In the genomic region with DNA sequence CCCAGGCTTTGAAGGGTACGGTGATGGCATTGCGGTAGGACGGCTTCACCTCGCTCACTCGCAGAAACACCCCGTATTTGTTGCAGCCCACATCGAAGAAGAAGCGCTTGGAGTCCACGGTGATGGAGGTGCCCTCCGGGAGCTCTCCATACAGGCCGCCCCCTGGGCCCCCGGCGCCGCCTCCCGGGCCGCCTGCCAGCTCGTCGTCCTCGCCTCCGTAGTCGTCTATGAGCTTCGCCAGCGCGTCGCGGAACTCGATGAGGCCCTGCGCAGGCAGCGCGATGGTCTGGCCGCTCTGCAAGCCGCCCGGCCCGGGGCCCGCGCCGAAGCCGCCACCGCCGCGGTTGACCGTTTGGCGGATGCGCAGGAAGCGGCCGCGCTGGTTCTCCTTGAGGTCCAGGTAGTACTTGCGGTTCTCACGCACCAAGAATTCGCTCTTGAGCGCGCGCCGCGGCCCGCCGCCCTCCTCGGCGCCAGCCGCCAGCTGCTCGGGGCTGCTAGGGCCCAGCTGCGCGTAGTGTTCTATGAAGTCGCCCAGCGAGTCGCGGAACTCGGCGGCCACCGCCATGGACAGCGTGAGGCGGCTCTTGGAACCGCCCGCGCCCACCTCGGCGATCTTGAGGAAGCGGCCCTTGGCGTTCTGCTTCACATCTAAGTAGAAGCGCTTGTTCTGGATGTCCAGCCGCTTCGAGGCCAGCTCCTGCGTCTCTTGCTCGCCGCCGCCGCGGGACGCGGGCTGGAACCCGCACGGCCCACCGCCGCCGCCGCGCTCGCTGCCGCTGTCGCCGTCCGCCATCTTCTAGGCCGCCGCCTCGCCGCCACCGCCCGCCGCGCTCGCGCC, we compare ENCODE assay signal across 1 cellular context.
TF ChIP-seq lines count a peak whose summit lies in the region.

No MANE protein-coding gene starts in this region.

TF ChIP-seq in K562, 482 proteins besides CTCF, POLR2A, EP300 and RAD21 (continued from another document and continues in another):
- TF ChIP-seq, protein P1, sequence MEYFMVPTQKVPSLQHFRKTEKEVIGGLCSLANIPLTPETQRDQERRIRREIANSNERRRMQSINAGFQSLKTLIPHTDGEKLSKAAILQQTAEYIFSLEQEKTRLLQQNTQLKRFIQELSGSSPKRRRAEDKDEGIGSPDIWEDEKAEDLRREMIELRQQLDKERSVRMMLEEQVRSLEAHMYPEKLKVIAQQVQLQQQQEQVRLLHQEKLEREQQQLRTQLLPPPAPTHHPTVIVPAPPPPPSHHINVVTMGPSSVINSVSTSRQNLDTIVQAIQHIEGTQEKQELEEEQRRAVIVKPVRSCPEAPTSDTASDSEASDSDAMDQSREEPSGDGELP (CRISPR knock-in tag; IDR thresholded peaks at IDR 0.05; ENCODE audit: borderline replicate concordance) = peak; percentile 31; the same call in 1 of the 2 replicates
- TF ChIP-seq RBBP5 (IDR thresholded peaks at IDR 0.05; ENCODE audit: borderline replicate concordance, insufficient read depth, low read length, poor library complexity, severe bottlenecking) = peak; percentile 62
- TF ChIP-seq NRF1 (conservative IDR thresholded peaks at IDR 0.05 in 1 of 2, IDR thresholded peaks at IDR 0.05 in 1 of 2) = peak; percentile 82 to 86
- peak; percentile 64; the same call in 1 of the 2 replicates for TF ChIP-seq ZBTB7A (IDR thresholded peaks at IDR 0.05; ENCODE audit: borderline replicate concordance, control insufficient read depth, low read depth, low read length)
- 0 out of 2 replicates have a peak, but pooled peaks have one; percentile 7 for TF ChIP-seq DPF2 (IDR thresholded peaks at IDR 0.05)
- TF ChIP-seq TAF15 (IDR thresholded peaks at IDR 0.05; ENCODE audit: low read depth, low read length) = no peak
- TF ChIP-seq YY1 (IDR thresholded peaks at IDR 0.05; ENCODE audit: borderline replicate concordance in 1 of 3, control insufficient read depth in 1 of 3, extremely low read depth in 1 of 3, insufficient read depth in 3 of 3, insufficient read length in 1 of 3, insufficient replicate concordance in 2 of 3, low read depth in 1 of 3, low read length in 2 of 3) = peak in 2 of 3 experiments; percentile 47 to 80
- no peak for TF ChIP-seq PTTG1 (tag; IDR thresholded peaks at IDR 0.05; ENCODE audit: low read depth)
- TF ChIP-seq SRSF3 (IDR thresholded peaks at IDR 0.05; ENCODE audit: insufficient read depth, low read length) = peak; percentile 68; the same call in 1 of the 2 replicates
- TF ChIP-seq RCOR1 (IDR thresholded peaks at IDR 0.05; ENCODE audit: borderline replicate concordance in 1 of 2, low read depth in 2 of 2, low read length in 2 of 2) = no peak
- TF ChIP-seq EWSR1 (IDR thresholded peaks at IDR 0.05; ENCODE audit: borderline replicate concordance, low read depth, partially characterized antibody) = no peak
- TF ChIP-seq, protein P2, sequence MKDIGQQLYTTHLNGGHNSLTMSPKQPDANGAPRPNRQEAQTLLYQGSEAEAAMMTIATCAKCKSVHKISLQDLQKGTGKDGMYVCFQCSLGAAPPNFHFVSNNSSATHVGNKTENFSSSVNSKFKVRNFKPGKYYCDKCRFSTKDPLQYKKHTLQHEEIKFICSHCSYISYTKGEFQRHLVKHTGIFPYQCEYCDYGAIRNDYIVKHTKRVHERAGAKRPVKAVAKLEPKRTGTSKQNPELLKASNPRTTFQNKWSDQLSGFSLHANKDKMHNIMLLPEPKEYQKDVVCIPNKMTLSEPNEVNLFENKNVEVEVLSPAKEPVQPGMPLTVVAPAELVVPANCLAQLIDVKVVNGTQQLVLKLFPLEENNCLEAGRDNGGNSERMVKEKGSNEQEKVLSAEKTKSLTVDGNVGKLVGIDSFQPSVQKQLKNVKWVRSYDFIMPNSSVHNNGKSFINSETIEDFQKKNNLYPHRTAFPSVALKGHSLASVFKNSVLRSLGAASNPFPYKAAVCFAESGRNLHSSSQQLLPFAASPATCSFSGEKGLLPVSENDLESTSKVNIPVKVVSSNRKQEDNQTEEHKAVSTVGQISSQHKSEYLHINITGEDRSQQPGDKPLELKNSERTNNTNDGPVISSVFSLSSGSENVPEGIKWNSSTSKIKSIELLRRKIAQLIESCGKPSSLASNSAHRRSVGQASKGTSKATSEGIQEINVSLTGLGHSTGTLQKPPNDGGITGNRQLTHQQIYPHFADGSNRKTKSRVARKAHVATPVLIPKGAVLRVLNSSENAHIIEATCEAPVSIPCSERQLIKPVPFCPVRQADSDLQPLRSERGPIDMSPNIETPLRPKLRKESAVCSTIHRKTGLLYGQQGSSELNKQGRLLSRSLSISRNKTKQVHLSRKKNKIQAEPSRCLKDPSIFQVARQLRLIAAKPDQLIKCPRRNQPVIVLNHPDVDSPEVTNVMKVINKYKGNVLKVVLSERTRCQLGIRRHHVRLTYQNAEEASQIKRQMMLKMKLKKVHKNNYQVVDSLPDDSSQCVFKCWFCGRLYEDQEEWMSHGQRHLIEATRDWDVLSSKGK (CRISPR knock-in tag; IDR thresholded peaks at IDR 0.05) = no peak
- no peak for TF ChIP-seq ZNF507 (tag; conservative IDR thresholded peaks at IDR 0.05)
- 0 out of 4 replicates have a peak, but pooled peaks of 1 of the 2 experiments have one; percentile 5 for TF ChIP-seq FOXA3 (CRISPR knock-in tag; conservative IDR thresholded peaks at IDR 0.05 in 1 of 2, IDR thresholded peaks at IDR 0.05 in 1 of 2)
- TF ChIP-seq ZEB2 (IDR thresholded peaks at IDR 0.05) = no peak
- TF ChIP-seq, protein P3, sequence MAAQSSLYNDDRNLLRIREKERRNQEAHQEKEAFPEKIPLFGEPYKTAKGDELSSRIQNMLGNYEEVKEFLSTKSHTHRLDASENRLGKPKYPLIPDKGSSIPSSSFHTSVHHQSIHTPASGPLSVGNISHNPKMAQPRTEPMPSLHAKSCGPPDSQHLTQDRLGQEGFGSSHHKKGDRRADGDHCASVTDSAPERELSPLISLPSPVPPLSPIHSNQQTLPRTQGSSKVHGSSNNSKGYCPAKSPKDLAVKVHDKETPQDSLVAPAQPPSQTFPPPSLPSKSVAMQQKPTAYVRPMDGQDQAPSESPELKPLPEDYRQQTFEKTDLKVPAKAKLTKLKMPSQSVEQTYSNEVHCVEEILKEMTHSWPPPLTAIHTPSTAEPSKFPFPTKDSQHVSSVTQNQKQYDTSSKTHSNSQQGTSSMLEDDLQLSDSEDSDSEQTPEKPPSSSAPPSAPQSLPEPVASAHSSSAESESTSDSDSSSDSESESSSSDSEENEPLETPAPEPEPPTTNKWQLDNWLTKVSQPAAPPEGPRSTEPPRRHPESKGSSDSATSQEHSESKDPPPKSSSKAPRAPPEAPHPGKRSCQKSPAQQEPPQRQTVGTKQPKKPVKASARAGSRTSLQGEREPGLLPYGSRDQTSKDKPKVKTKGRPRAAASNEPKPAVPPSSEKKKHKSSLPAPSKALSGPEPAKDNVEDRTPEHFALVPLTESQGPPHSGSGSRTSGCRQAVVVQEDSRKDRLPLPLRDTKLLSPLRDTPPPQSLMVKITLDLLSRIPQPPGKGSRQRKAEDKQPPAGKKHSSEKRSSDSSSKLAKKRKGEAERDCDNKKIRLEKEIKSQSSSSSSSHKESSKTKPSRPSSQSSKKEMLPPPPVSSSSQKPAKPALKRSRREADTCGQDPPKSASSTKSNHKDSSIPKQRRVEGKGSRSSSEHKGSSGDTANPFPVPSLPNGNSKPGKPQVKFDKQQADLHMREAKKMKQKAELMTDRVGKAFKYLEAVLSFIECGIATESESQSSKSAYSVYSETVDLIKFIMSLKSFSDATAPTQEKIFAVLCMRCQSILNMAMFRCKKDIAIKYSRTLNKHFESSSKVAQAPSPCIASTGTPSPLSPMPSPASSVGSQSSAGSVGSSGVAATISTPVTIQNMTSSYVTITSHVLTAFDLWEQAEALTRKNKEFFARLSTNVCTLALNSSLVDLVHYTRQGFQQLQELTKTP (IDR thresholded peaks at IDR 0.05; ENCODE audit: low read depth in 1 of 2, partially characterized antibody in 2 of 2) = no peak
- TF ChIP-seq, protein P4, sequence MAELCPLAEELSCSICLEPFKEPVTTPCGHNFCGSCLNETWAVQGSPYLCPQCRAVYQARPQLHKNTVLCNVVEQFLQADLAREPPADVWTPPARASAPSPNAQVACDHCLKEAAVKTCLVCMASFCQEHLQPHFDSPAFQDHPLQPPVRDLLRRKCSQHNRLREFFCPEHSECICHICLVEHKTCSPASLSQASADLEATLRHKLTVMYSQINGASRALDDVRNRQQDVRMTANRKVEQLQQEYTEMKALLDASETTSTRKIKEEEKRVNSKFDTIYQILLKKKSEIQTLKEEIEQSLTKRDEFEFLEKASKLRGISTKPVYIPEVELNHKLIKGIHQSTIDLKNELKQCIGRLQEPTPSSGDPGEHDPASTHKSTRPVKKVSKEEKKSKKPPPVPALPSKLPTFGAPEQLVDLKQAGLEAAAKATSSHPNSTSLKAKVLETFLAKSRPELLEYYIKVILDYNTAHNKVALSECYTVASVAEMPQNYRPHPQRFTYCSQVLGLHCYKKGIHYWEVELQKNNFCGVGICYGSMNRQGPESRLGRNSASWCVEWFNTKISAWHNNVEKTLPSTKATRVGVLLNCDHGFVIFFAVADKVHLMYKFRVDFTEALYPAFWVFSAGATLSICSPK (IDR thresholded peaks at IDR 0.05; ENCODE audit: borderline replicate concordance) = no peak
- TF ChIP-seq RBM34 (IDR thresholded peaks at IDR 0.05; ENCODE audit: borderline replicate concordance, insufficient read depth, low read length) = no peak
- no peak for TF ChIP-seq MCM2 (IDR thresholded peaks at IDR 0.05; ENCODE audit: low read depth)
- TF ChIP-seq NR3C1 (CRISPR knock-in tag; IDR thresholded peaks at IDR 0.05) = 0 out of 2 replicates have a peak, but pooled peaks have one; percentile 52
- TF ChIP-seq ZKSCAN3 (CRISPR knock-in tag; IDR thresholded peaks at IDR 0.05) = no peak
- no peak for TF ChIP-seq ADNP (tag; IDR thresholded peaks at IDR 0.05)
- TF ChIP-seq ZNF41 (CRISPR knock-in tag; conservative IDR thresholded peaks at IDR 0.05) = no peak
- TF ChIP-seq SAP30 (IDR thresholded peaks at IDR 0.05; ENCODE audit: borderline replicate concordance, insufficient read depth, low read depth, low read length, poor library complexity, severe bottlenecking) = peak; percentile 70
- TF ChIP-seq, protein P5, sequence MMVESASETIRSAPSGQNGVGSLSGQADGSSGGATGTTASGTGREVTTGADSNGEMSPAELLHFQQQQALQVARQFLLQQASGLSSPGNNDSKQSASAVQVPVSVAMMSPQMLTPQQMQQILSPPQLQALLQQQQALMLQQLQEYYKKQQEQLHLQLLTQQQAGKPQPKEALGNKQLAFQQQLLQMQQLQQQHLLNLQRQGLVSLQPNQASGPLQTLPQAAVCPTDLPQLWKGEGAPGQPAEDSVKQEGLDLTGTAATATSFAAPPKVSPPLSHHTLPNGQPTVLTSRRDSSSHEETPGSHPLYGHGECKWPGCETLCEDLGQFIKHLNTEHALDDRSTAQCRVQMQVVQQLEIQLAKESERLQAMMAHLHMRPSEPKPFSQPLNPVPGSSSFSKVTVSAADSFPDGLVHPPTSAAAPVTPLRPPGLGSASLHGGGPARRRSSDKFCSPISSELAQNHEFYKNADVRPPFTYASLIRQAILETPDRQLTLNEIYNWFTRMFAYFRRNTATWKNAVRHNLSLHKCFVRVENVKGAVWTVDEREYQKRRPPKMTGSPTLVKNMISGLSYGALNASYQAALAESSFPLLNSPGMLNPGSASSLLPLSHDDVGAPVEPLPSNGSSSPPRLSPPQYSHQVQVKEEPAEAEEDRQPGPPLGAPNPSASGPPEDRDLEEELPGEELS (CRISPR knock-in tag; IDR thresholded peaks at IDR 0.05; ENCODE audit: borderline replicate concordance) = 0 out of 2 replicates have a peak, but pooled peaks have one; percentile 27
- no peak for TF ChIP-seq ZNF785 (CRISPR knock-in tag; IDR thresholded peaks at IDR 0.05)
- TF ChIP-seq, protein P6, sequence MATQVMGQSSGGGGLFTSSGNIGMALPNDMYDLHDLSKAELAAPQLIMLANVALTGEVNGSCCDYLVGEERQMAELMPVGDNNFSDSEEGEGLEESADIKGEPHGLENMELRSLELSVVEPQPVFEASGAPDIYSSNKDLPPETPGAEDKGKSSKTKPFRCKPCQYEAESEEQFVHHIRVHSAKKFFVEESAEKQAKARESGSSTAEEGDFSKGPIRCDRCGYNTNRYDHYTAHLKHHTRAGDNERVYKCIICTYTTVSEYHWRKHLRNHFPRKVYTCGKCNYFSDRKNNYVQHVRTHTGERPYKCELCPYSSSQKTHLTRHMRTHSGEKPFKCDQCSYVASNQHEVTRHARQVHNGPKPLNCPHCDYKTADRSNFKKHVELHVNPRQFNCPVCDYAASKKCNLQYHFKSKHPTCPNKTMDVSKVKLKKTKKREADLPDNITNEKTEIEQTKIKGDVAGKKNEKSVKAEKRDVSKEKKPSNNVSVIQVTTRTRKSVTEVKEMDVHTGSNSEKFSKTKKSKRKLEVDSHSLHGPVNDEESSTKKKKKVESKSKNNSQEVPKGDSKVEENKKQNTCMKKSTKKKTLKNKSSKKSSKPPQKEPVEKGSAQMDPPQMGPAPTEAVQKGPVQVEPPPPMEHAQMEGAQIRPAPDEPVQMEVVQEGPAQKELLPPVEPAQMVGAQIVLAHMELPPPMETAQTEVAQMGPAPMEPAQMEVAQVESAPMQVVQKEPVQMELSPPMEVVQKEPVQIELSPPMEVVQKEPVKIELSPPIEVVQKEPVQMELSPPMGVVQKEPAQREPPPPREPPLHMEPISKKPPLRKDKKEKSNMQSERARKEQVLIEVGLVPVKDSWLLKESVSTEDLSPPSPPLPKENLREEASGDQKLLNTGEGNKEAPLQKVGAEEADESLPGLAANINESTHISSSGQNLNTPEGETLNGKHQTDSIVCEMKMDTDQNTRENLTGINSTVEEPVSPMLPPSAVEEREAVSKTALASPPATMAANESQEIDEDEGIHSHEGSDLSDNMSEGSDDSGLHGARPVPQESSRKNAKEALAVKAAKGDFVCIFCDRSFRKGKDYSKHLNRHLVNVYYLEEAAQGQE (CRISPR knock-in tag; IDR thresholded peaks at IDR 0.05; ENCODE audit: low read depth) = no peak
- TF ChIP-seq CREBBP (IDR thresholded peaks at IDR 0.05; ENCODE audit: low read depth, low read length) = no peak
- TF ChIP-seq, protein P7, sequence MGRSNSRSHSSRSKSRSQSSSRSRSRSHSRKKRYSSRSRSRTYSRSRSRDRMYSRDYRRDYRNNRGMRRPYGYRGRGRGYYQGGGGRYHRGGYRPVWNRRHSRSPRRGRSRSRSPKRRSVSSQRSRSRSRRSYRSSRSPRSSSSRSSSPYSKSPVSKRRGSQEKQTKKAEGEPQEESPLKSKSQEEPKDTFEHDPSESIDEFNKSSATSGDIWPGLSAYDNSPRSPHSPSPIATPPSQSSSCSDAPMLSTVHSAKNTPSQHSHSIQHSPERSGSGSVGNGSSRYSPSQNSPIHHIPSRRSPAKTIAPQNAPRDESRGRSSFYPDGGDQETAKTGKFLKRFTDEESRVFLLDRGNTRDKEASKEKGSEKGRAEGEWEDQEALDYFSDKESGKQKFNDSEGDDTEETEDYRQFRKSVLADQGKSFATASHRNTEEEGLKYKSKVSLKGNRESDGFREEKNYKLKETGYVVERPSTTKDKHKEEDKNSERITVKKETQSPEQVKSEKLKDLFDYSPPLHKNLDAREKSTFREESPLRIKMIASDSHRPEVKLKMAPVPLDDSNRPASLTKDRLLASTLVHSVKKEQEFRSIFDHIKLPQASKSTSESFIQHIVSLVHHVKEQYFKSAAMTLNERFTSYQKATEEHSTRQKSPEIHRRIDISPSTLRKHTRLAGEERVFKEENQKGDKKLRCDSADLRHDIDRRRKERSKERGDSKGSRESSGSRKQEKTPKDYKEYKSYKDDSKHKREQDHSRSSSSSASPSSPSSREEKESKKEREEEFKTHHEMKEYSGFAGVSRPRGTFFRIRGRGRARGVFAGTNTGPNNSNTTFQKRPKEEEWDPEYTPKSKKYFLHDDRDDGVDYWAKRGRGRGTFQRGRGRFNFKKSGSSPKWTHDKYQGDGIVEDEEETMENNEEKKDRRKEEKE (IDR thresholded peaks at IDR 0.05; ENCODE audit: borderline replicate concordance in 1 of 2, control insufficient read depth in 1 of 2, low read depth in 2 of 2, low read length in 1 of 2) = no peak
- no peak for TF ChIP-seq ZFP1 (CRISPR knock-in tag; IDR thresholded peaks at IDR 0.05)
- no peak for TF ChIP-seq RBM15 (IDR thresholded peaks at IDR 0.05; ENCODE audit: insufficient read depth, low read length)
- TF ChIP-seq POU5F1 (IDR thresholded peaks at IDR 0.05; ENCODE audit: borderline replicate concordance, low read depth, low read length, partially characterized antibody) = no peak
